In genomic region chr9:121692606-121693505, GRCh38 we compare ENCODE assay signal across 1 cellular context.
TF ChIP-seq lines count a peak whose summit lies in the region.

No MANE protein-coding gene starts in this region.

TF ChIP-seq in HEK293, 187 proteins besides CTCF, POLR2A, EP300 and RAD21 (continued from another document):
- TF ChIP-seq, protein P1, sequence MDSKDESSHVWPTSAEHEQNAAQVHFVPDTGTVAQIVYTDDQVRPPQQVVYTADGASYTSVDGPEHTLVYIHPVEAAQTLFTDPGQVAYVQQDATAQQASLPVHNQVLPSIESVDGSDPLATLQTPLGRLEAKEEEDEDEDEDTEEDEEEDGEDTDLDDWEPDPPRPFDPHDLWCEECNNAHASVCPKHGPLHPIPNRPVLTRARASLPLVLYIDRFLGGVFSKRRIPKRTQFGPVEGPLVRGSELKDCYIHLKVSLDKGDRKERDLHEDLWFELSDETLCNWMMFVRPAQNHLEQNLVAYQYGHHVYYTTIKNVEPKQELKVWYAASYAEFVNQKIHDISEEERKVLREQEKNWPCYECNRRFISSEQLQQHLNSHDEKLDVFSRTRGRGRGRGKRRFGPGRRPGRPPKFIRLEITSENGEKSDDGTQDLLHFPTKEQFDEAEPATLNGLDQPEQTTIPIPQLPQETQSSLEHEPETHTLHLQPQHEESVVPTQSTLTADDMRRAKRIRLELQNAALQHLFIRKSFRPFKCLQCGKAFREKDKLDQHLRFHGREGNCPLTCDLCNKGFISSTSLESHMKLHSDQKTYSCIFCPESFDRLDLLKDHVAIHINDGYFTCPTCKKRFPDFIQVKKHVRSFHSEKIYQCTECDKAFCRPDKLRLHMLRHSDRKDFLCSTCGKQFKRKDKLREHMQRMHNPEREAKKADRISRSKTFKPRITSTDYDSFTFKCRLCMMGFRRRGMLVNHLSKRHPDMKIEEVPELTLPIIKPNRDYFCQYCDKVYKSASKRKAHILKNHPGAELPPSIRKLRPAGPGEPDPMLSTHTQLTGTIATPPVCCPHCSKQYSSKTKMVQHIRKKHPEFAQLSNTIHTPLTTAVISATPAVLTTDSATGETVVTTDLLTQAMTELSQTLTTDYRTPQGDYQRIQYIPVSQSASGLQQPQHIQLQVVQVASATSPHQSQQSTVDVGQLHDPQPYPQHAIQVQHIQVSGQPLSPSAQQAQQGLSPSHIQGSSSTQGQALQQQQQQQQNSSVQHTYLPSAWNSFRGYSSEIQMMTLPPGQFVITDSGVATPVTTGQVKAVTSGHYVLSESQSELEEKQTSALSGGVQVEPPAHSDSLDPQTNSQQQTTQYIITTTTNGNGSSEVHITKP (tag by site-specific recombination; IDR thresholded peaks at IDR 0.05): peak; percentile 76
- TF ChIP-seq ATF2 (tag by site-specific recombination; IDR thresholded peaks at IDR 0.05; ENCODE audit: low read depth) (no peak), ZFHX2 (tag by site-specific recombination; conservative IDR thresholded peaks at IDR 0.05) (0 out of 2 replicates have a peak, but pooled peaks have one; percentile 22), ZNF391 (tag by site-specific recombination; IDR thresholded peaks at IDR 0.05; ENCODE audit: borderline replicate concordance, low read depth) (no peak), IKZF3 (tag by site-specific recombination; IDR thresholded peaks at IDR 0.05) (0 out of 2 replicates have a peak, but pooled peaks have one; percentile 18), ZIC2 (tag by site-specific recombination; IDR thresholded peaks at IDR 0.05) (peak; percentile 77), ZNF2 (tag by site-specific recombination; IDR thresholded peaks at IDR 0.05) (no peak)
